8 cellular contexts compared by ENCODE assay signal in the genomic region with DNA sequence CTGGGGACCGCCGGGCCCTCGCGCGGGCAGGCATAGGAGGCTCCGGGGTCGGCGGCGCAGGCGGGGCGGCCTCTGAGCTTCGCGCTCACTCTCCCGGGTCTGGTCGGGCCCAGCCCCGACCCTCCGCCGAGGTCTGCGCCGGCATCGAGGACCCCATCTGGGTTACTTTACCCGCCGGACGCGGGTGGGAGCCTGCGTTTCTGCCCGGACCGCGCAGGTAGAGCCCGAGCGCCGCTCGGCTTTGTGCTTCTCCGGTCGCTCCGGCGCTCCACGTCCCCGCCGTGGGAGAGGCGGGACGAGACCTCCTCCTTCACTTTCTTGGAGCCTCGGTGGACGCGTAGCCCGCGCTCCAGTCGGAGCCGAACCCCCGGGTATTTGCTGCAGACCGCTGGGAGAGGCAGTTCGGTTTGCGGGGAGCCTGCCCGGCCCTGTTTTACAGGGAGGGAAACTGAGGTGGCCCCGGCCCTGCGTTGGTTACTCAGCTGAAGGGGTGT.
DNase-seq lines count a peak whose midpoint lies in the region; ATAC-seq and TF ChIP-seq lines count a peak whose summit lies in the region.

No MANE protein-coding gene starts in this region.

- H3K4me3 Mint-ChIP-seq in Calu3 (ENCODE audit: low read depth, unreplicated experiment) = peak overlapping the region; percentile 59

- TF ChIP-seq CTCF in Calu3 (IDR thresholded peaks at IDR 0.05; ENCODE audit: unreplicated experiment) (no peak), RWPE2 (IDR thresholded peaks at IDR 0.05; ENCODE audit: poor library complexity, severe bottlenecking) (no peak), esophagus muscularis mucosa (IDR thresholded peaks at IDR 0.05) (no peak), ovary (IDR thresholded peaks at IDR 0.05) (no peak)

- TF ChIP-seq EP300 in esophagus muscularis mucosa (IDR thresholded peaks at IDR 0.05) (no peak), ovary (IDR thresholded peaks at IDR 0.05) (no peak)

- CTCF ChIA-PET in Calu3 (lab: Charles Lee) = no interaction called here

- peaks cover 84% of the 10 kb centered on the region for H3K27me3 Mint-ChIP-seq in Calu3 (ENCODE audit: unreplicated experiment)

- ATAC-seq in RWPE2 (ENCODE audit: low read depth) = peak; percentile 21

- WGBS in esophagus muscularis mucosa = 2% methylated on average over 25 of the region's 56 CpGs
- WGBS in ovary, 3 donors = 1 to 5% (median 3%) methylated on average over 27 to 56 of the region's 56 CpGs

- peaks cover 20% of the 10 kb centered on the region for H3K27me3 ChIP-seq in RWPE2 (ENCODE audit: insufficient read depth, poor library complexity, severe bottlenecking)
- H3K27me3 ChIP-seq in esophagus muscularis mucosa = peaks cover 0 to 32% (median 7%) of the 10 kb centered on the region in 4 donors
- no peaks in the 10 kb centered on the region for H3K27me3 ChIP-seq in ovary

- peak; percentile 10 for DNase-seq in Calu3
- peak; percentile 68 for DNase-seq in RWPE2 (ENCODE audit: low spot score)
- DNase-seq in esophagus muscularis mucosa (ENCODE audit: extremely low spot score) = no peak
- peak; percentile 17 to 58 (median 37) for DNase-seq in ovary
- DNase-seq in DMS153 treated with DMSO at 0.1 percent for 48 hours (lab: John Stamatoyannopoulos, UW; ENCODE audit: unreplicated experiment) = no peak
- DNase-seq in NCI-H1105 (lab: John Stamatoyannopoulos, UW) = no peak
- no peak for DNase-seq in middle frontal gyrus (ENCODE audit: extremely low spot score, low spot score)
- no peak for DNase-seq in NCI-H345 (lab: John Stamatoyannopoulos, UW)

- H3K27ac Mint-ChIP-seq in Calu3 (ENCODE audit: unreplicated experiment) = no peak overlapping the region

- H3K27ac ChIP-seq in RWPE2 (ENCODE audit: poor library complexity, severe bottlenecking) (no peak overlapping the region), esophagus muscularis mucosa (replicated peaks in 1 of 4) (peak overlapping the region in 2 of 4 donors; percentile 51 to 56), ovary (peak overlapping the region; percentile 27 to 68)

- TF ChIP-seq POLR2A in esophagus muscularis mucosa (IDR thresholded peaks at IDR 0.05; ENCODE audit: low read depth) (no peak), ovary (IDR thresholded peaks at IDR 0.05) (no peak)

- peaks cover 12% of the 10 kb centered on the region for H3K4me1 Mint-ChIP-seq in Calu3 (ENCODE audit: low read depth, unreplicated experiment)

- intact Hi-C loops in Calu3 (cut with micrococcal nuclease; ENCODE audit: unreplicated experiment) (no loop called here), esophagus muscularis mucosa (cut with DNase I) (no loop called here), ovary (cut with DNase I) (loop anchor here in 2 of 4 donors (5.0 kb wide), 1 partner anchor 46 kb away; no protein-coding TSS in a partner anchor)

- H3K36me3 ChIP-seq in RWPE2 (ENCODE audit: low read depth) (no peaks in the 10 kb centered on the region), esophagus muscularis mucosa (no peaks in the 10 kb centered on the region), ovary (no peaks in the 10 kb centered on the region)

- peak overlapping the region; percentile 44 for H3K4me3 ChIP-seq in RWPE2 (ENCODE audit: severe bottlenecking)
- H3K4me3 ChIP-seq in esophagus muscularis mucosa = peak overlapping the region; percentile 67 to 75 (median 70)
- H3K4me3 ChIP-seq in ovary = peak overlapping the region; percentile 52

- BruUV-seq in Calu3 (replicated peaks; lab: Mats Ljungman, UMichigan) = no TSS peak

- H3K9me3 Mint-ChIP-seq in Calu3 (ENCODE audit: low read depth, unreplicated experiment) = no peaks in the 10 kb centered on the region

- H3K4me1 ChIP-seq in RWPE2 (ENCODE audit: insufficient read depth, poor library complexity, severe bottlenecking) (no peaks in the 10 kb centered on the region), esophagus muscularis mucosa (peaks cover 0 to 41% (median 28%) of the 10 kb centered on the region in 4 donors), ovary (ENCODE audit: insufficient read depth) (peaks cover 2% of the 10 kb centered on the region)

- no peaks in the 10 kb centered on the region for H3K36me3 Mint-ChIP-seq in Calu3 (ENCODE audit: insufficient read depth, unreplicated experiment)

- H3K9me3 ChIP-seq in RWPE2 (ENCODE audit: severe bottlenecking) (no peaks in the 10 kb centered on the region), esophagus muscularis mucosa (no peaks in the 10 kb centered on the region), ovary (no peaks in the 10 kb centered on the region)

Comparison
In these comparisons a context has a peak if more than half of its experiments do, and no peak if none do; other contexts are left out.
1. DNase-seq: peak in Calu3 (single experiment), RWPE2 (single experiment) and ovary (5 of 5); none in esophagus muscularis mucosa (single experiment), DMS153 treated with DMSO at 0.1 percent for 48 hours (single experiment), NCI-H1105 (single experiment), middle frontal gyrus (single experiment) and NCI-H345 (single experiment).
2. Peak in every context shown above with its lines, with median percentiles within 50 percentile points of each other: H3K4me3 ChIP-seq.